1 cellular context compared by ENCODE assay signal in the genomic region with DNA sequence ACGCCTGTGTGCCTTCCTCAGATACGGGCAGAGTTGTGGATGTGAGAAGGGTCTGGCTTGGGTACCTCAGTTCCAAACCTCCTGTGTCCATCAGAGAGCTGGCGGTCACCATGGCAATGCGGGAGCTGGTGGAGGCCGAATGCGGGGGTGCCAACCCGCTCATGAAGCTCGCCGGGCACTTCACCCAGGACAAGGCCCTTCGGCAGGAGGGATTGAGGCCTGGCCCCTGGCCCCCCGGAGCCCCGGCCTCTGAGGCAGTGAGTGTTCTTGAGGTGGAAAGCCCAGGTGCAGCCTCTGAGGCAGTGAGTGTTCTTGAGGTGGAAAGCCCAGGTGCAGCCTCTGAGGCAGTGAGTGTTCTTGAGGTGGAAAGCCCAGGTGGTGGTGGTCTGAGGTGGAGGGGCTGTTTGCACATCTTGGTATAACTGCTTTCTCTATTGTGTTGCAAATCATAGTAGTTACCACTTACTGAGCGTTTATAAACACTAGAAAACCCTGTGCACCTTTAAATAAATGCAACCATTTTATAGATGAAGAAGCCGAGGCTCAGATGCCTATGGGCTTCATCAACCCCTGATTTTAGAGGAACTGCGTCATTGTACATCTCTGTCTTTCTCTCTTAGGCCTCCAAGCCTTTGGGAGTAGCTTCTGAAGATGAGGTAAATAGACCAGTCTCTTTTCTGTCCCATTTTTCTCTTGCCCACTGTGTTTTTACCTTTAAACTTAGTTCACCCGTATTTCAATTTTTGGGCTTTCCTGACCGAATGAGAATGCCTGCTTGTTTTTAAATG.
TF ChIP-seq lines count a peak whose summit lies in the region.

No MANE protein-coding gene starts in this region.

TF ChIP-seq in HEK293, 187 proteins besides CTCF, POLR2A, EP300 and RAD21 (continued from another document):
- TF ChIP-seq, protein P1, sequence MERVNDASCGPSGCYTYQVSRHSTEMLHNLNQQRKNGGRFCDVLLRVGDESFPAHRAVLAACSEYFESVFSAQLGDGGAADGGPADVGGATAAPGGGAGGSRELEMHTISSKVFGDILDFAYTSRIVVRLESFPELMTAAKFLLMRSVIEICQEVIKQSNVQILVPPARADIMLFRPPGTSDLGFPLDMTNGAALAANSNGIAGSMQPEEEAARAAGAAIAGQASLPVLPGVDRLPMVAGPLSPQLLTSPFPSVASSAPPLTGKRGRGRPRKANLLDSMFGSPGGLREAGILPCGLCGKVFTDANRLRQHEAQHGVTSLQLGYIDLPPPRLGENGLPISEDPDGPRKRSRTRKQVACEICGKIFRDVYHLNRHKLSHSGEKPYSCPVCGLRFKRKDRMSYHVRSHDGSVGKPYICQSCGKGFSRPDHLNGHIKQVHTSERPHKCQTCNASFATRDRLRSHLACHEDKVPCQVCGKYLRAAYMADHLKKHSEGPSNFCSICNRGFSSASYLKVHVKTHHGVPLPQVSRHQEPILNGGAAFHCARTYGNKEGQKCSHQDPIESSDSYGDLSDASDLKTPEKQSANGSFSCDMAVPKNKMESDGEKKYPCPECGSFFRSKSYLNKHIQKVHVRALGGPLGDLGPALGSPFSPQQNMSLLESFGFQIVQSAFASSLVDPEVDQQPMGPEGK (tag by site-specific recombination; IDR thresholded peaks at IDR 0.05), result peak; percentile 31; the same call in 1 of the 2 replicates
- no peak for TF ChIP-seq EGR2 (tag by site-specific recombination; IDR thresholded peaks at IDR 0.05; ENCODE audit: low read depth)
